ENCODE assay signal across 8 cellular contexts in the genomic region with DNA sequence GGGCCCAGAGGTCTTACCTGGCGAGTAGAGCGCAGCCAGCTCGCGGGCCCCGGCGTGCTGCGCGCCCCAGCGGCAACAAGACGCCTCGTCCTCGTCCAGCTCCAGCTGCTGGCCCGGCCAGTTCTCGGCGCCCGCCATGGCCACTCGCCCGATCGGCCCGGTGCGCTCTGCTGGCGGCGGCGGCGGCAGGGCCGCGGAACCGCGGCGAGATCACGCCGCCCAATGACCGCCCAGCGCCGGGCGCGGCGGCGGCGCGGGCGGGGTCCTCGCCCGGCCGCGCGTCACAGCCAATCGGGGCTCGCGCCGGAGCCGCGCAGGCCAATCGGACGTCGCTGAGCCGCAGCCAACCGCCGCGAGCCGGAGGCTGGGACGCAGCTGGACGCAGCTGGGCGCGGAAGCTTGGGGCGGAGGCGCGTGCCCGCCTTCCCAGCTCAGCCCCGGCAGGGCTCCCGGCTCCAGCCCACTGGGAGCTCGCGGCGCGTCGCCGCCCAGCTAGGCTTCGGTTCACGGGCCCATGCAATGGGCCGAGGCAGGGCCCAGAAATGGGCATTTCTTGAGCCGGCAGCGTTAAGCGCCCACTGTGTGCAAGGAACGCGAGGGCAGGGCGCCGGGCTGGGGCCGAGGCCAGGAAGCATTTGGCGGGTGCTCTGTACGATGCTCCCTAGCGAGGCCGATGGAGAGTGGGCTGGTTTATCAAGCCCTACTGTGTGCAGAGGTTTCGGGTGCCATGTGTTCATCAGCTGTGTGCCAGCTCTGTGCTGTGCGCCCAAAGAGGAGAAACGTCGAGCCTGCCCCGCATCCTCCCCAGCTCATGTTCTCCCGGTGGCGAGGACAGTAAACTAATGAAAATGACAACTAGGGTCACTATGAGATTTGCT. TPM values are rescaled to one million over a fixed set of nuclear protein-coding genes. Genes with fewer than 3 reads are reported as not detected.
A peak's percentile ranks its signal among the peaks of the same experiment; 100 is the strongest.
DNase-seq lines count a peak whose midpoint lies in the region; ATAC-seq and TF ChIP-seq lines count a peak whose summit lies in the region.

A gene (minus strand): TSS at position 224 of the 878 bp plus-strand sequence. CDS start 86 bp downstream, at position 138.

- no peaks in the 10 kb centered on the region for H3K9me3 Mint-ChIP-seq in activated T-helper 2 cell treated with anti-CD3 and anti-CD28 coated beads, Interferon-gamma antibody, Interleukin-2, Interleukin-4, amounts not matched to agents 10 μg/mL and 5 μg/mL and 100 μg/mL, durations not matched to agents 14 hours and 24 hours and 36 hours
- no peaks in the 10 kb centered on the region for H3K9me3 Mint-ChIP-seq in nephron
- H3K9me3 Mint-ChIP-seq in stimulated activated naive CD8-positive, alpha-beta T cell treated with anti-CD3 and anti-CD28 coated beads, Interleukin-15, Interleukin-2, amounts not matched to agents 100 ng/mL and 50 ng/mL, for 24 hours: no peaks in the 10 kb centered on the region

- peak within 1 kb of the TSS; percentile 82 for H3K27ac Mint-ChIP-seq in activated T-helper 2 cell treated with anti-CD3 and anti-CD28 coated beads, Interferon-gamma antibody, Interleukin-2, Interleukin-4, amounts not matched to agents 10 μg/mL and 5 μg/mL and 100 μg/mL, durations not matched to agents 14 hours and 24 hours and 36 hours
- peak within 1 kb of the TSS; percentile 49 to 72 (median 55) for H3K27ac Mint-ChIP-seq in nephron
- H3K27ac Mint-ChIP-seq in stimulated activated naive CD8-positive, alpha-beta T cell treated with anti-CD3 and anti-CD28 coated beads, Interleukin-15, Interleukin-2, amounts not matched to agents 100 ng/mL and 50 ng/mL, for 24 hours: peak within 1 kb of the TSS; percentile 83

- peak within 1 kb of the TSS; percentile 96 for H3K4me3 ChIP-seq in RWPE2 (ENCODE audit: severe bottlenecking)

- H3K36me3 ChIP-seq in KOPT-K1 (ENCODE audit: insufficient read depth, low read length): peaks cover 21% of the 10 kb centered on the region; the same call in 1 of the 2 replicates
- peaks cover 31% of the 10 kb centered on the region for H3K36me3 ChIP-seq in RWPE2 (ENCODE audit: low read depth)

- H3K27ac ChIP-seq in KOPT-K1 (ENCODE audit: low read depth, low read length, poor library complexity, severe bottlenecking) (peak within 1 kb of the TSS; percentile 75), RWPE2 (ENCODE audit: poor library complexity, severe bottlenecking) (peak within 1 kb of the TSS; percentile 91)

- TF ChIP-seq CTCF in RWPE2 (IDR thresholded peaks at IDR 0.05; ENCODE audit: poor library complexity, severe bottlenecking) (no peak), nephron (IDR thresholded peaks at IDR 0.05; ENCODE audit: unreplicated experiment in 3 of 3) (no peak)

- DNase-seq in DMS79 (lab: John Stamatoyannopoulos, UW) (peak; percentile 30), RWPE2 (ENCODE audit: low spot score) (peak; percentile 98), fibroblast of peridontal ligament (ENCODE audit: extremely low read depth) (peak; percentile 83)
- peak; percentile 83 for DNase-seq in activated T-helper 2 cell treated with anti-CD3 and anti-CD28 coated beads, Interferon-gamma antibody, Interleukin-2, Interleukin-4, amounts not matched to agents 10 μg/mL and 5 μg/mL and 100 μg/mL, durations not matched to agents 14 hours and 24 hours and 36 hours (ENCODE audit: low spot score)

- no peaks in the 10 kb centered on the region for H3K27me3 Mint-ChIP-seq in activated T-helper 2 cell treated with anti-CD3 and anti-CD28 coated beads, Interferon-gamma antibody, Interleukin-2, Interleukin-4, amounts not matched to agents 10 μg/mL and 5 μg/mL and 100 μg/mL, durations not matched to agents 14 hours and 24 hours and 36 hours (ENCODE audit: low read depth)
- peaks cover 4% of the 10 kb centered on the region for H3K27me3 Mint-ChIP-seq in nephron (ENCODE audit: low read depth)
- H3K27me3 Mint-ChIP-seq in stimulated activated naive CD8-positive, alpha-beta T cell treated with anti-CD3 and anti-CD28 coated beads, Interleukin-15, Interleukin-2, amounts not matched to agents 100 ng/mL and 50 ng/mL, for 24 hours: no peaks in the 10 kb centered on the region

- H3K27me3 ChIP-seq in RWPE2 (ENCODE audit: insufficient read depth, poor library complexity, severe bottlenecking): no peaks in the 10 kb centered on the region

- H3K4me3 Mint-ChIP-seq in activated T-helper 2 cell treated with anti-CD3 and anti-CD28 coated beads, Interferon-gamma antibody, Interleukin-2, Interleukin-4, amounts not matched to agents 10 μg/mL and 5 μg/mL and 100 μg/mL, durations not matched to agents 14 hours and 24 hours and 36 hours (ENCODE audit: low read depth): peak within 1 kb of the TSS; percentile 78
- peak within 1 kb of the TSS; percentile 86 to 90 (median 87) for H3K4me3 Mint-ChIP-seq in nephron
- peak within 1 kb of the TSS; percentile 83 for H3K4me3 Mint-ChIP-seq in stimulated activated naive CD8-positive, alpha-beta T cell treated with anti-CD3 and anti-CD28 coated beads, Interleukin-15, Interleukin-2, amounts not matched to agents 100 ng/mL and 50 ng/mL, for 24 hours

- H3K36me3 Mint-ChIP-seq in activated T-helper 2 cell treated with anti-CD3 and anti-CD28 coated beads, Interferon-gamma antibody, Interleukin-2, Interleukin-4, amounts not matched to agents 10 μg/mL and 5 μg/mL and 100 μg/mL, durations not matched to agents 14 hours and 24 hours and 36 hours (ENCODE audit: low read depth): peaks cover 22% of the 10 kb centered on the region
- H3K36me3 Mint-ChIP-seq in nephron (ENCODE audit: low read depth): peaks cover 6% of the 10 kb centered on the region
- H3K36me3 Mint-ChIP-seq in stimulated activated naive CD8-positive, alpha-beta T cell treated with anti-CD3 and anti-CD28 coated beads, Interleukin-15, Interleukin-2, amounts not matched to agents 100 ng/mL and 50 ng/mL, for 24 hours (ENCODE audit: low read depth): peaks cover 4% of the 10 kb centered on the region

- H3K4me1 ChIP-seq in RWPE2 (ENCODE audit: insufficient read depth, poor library complexity, severe bottlenecking): peaks cover 40% of the 10 kb centered on the region

- H3K9me3 ChIP-seq in KOPT-K1 (ENCODE audit: insufficient read depth, low read length, poor library complexity, severe bottlenecking) (no peaks in the 10 kb centered on the region), RWPE2 (ENCODE audit: severe bottlenecking) (no peaks in the 10 kb centered on the region)

- ATAC-seq in GM21737 (IDR thresholded peaks at IDR 0.05; ENCODE audit: unreplicated experiment): peak; percentile 96
- peak; percentile 89 for ATAC-seq in RWPE2 (ENCODE audit: low read depth)

- intact Hi-C loops in activated T-helper 2 cell treated with anti-CD3 and anti-CD28 coated beads, Interferon-gamma antibody, Interleukin-2, Interleukin-4, amounts not matched to agents 10 μg/mL and 5 μg/mL and 100 μg/mL, durations not matched to agents 14 hours and 24 hours and 36 hours (cut with micrococcal nuclease): loop anchor here (1.0 kb wide), 1 partner anchor 13 kb away; no protein-coding TSS in a partner anchor

- peaks cover 32% of the 10 kb centered on the region for H3K4me1 Mint-ChIP-seq in activated T-helper 2 cell treated with anti-CD3 and anti-CD28 coated beads, Interferon-gamma antibody, Interleukin-2, Interleukin-4, amounts not matched to agents 10 μg/mL and 5 μg/mL and 100 μg/mL, durations not matched to agents 14 hours and 24 hours and 36 hours (ENCODE audit: low read depth)
- peaks cover 48% of the 10 kb centered on the region for H3K4me1 Mint-ChIP-seq in nephron
- peaks cover 38% of the 10 kb centered on the region for H3K4me1 Mint-ChIP-seq in stimulated activated naive CD8-positive, alpha-beta T cell treated with anti-CD3 and anti-CD28 coated beads, Interleukin-15, Interleukin-2, amounts not matched to agents 100 ng/mL and 50 ng/mL, for 24 hours (ENCODE audit: low read depth)

RNA-seq across cellular contexts. Expression of the gene that starts here (rescaled TPM):
- 26.5 and 29.5 TPM in 2 replicates for total RNA-seq in activated T-helper 2 cell treated with anti-CD3 and anti-CD28 coated beads, Interferon-gamma antibody, Interleukin-2, Interleukin-4, amounts not matched to agents 10 μg/mL and 5 μg/mL and 100 μg/mL, durations not matched to agents 14 hours and 24 hours and 36 hours

Comparison
In these comparisons a context has a peak if more than half of its experiments do, and no peak if none do; other contexts are left out.
1. Peak in every context shown above with its lines: DNase-seq, ATAC-seq, H3K4me3 ChIP-seq and H3K27ac ChIP-seq.
2. DNase-seq: peak in every context shown above with its lines; median percentile 98 in RWPE2; 83 in activated T-helper 2 cell treated with anti-CD3 and anti-CD28 coated beads, Interferon-gamma antibody, Interleukin-2, Interleukin-4, amounts not matched to agents 10 μg/mL and 5 μg/mL and 100 μg/mL, durations not matched to agents 14 hours and 24 hours and 36 hours; 83 in fibroblast of peridontal ligament; 30 in DMS79.